ENCODE assay signal across 14 cellular contexts in the genomic region with DNA sequence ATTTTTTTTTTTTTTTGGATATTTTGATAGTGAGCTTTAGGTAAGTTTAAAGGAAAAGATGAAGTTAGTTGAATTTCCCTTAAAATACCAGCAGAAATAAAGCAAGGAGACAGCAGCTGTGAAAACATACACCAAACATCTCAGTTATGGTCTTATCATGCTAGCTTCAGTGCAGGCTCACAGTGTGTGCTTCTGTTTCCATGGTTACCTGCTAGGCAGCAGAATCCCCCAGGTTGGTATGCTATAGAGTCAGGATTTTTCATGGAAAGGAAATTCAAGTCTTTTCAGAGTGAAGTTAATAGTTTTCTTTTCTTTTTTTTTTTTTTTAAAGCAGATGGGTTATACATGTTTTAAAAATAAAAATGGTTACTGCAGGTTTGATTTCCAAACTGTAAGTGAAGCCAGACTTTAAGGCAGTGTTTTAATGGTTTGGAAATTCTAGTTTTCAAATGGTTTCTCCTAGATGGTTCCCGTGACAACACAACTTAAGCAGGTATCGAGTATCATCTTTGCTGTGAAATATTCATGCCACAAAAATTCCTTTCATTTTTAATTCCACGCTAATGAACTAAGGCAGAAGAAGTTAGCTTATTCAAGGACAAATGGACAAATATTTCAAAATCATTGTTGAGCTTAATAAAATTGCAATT.
DNase-seq lines count a peak whose midpoint lies in the region; ATAC-seq, FAIRE-seq and TF ChIP-seq lines count a peak whose summit lies in the region.
"Had no signal": no experiment of that assay in that cellular context is flagged by ENCODE, and none has a peak within 500 bp of the region (broad histone marks: within the 10 kb centered on the region; RNA-seq: fewer than 3 reads in every experiment).

No MANE protein-coding gene starts in this region.

- intact Hi-C loops in colonic mucosa (cut with DNase I) = no loop called here

- no peak overlapping the region for H3K4me2 ChIP-seq in osteoblast (ENCODE audit: insufficient read depth, low read length)

- H3K4me1 ChIP-seq in SJCRH30 (peaks cover 47% of the 10 kb centered on the region), osteoblast (ENCODE audit: insufficient read depth, low read length) (peaks cover 8% of the 10 kb centered on the region), colonic mucosa (no peaks in the 10 kb centered on the region)

- no peak overlapping the region for H3K9ac ChIP-seq in colonic mucosa (ENCODE audit: low read depth in 2 of 2, low read length in 2 of 2)

- H3K27me3 ChIP-seq in SJCRH30 = no peaks in the 10 kb centered on the region
- no peaks in the 10 kb centered on the region for H3K27me3 ChIP-seq in osteoblast (ENCODE audit: insufficient read depth, low read length)
- H3K27me3 ChIP-seq in colonic mucosa = no peaks in the 10 kb centered on the region
- H3K27me3 ChIP-seq: sigmoid colon had no signal

- H3K79me2 ChIP-seq in osteoblast (ENCODE audit: insufficient read depth, low read length) = peaks cover 64% of the 10 kb centered on the region

- H3K9me3 ChIP-seq in SJCRH30 (replicated peaks) (no peaks in the 10 kb centered on the region), osteoblast (ENCODE audit: low read depth, low read length) (no peaks in the 10 kb centered on the region), colonic mucosa (no peaks in the 10 kb centered on the region)
- H3K9me3 ChIP-seq: mucosa of descending colon, sigmoid colon had no signal

- H2AFZ ChIP-seq in osteoblast (ENCODE audit: low read length) = no peak overlapping the region

- H3K27ac ChIP-seq in SJCRH30 = peak overlapping the region; percentile 63
- H3K27ac ChIP-seq in osteoblast (ENCODE audit: low read depth, low read length) = peak overlapping the region; percentile 26
- H3K27ac ChIP-seq in colonic mucosa = no peak overlapping the region
- H3K27ac ChIP-seq: sigmoid colon had no signal

- no peak for ATAC-seq in GM18505 (IDR thresholded peaks at IDR 0.05; ENCODE audit: unreplicated experiment)
- ATAC-seq: activated T-cell treated with anti-CD3 and anti-CD28 coated beads, Interleukin-2, amount 50 U/mL, for 4 hours; mucosa of descending colon had no signal

- peaks cover 13% of the 10 kb centered on the region for H4K20me1 ChIP-seq in osteoblast (ENCODE audit: insufficient read depth, low read length)

- TF ChIP-seq CTCF in fibroblast of the aortic adventitia (IDR thresholded peaks at IDR 0.05; ENCODE audit: insufficient read depth, low read length) (no peak), osteoblast (IDR thresholded peaks at IDR 0.05; ENCODE audit: extremely low read depth, low read depth, low read length) (no peak), colonic mucosa (IDR thresholded peaks at IDR 0.05) (no peak)

- H3K36me3 ChIP-seq in SJCRH30 = no peaks in the 10 kb centered on the region
- no peaks in the 10 kb centered on the region for H3K36me3 ChIP-seq in osteoblast (ENCODE audit: insufficient read depth, low read length)
- H3K36me3 ChIP-seq in colonic mucosa = no peaks in the 10 kb centered on the region
- H3K36me3 ChIP-seq: sigmoid colon had no signal

- TF ChIP-seq POLR2A in H54 (IDR thresholded peaks at IDR 0.05; ENCODE audit: low read depth, low read length) (no peak), GM12891 (IDR thresholded peaks at IDR 0.05; ENCODE audit: low read depth, low read length) (no peak), GM18505 (IDR thresholded peaks at IDR 0.05; ENCODE audit: borderline replicate concordance, extremely low read depth, insufficient read depth, insufficient read length) (no peak)

- peak; percentile 85 for FAIRE-seq in H54 (lab: Jason Lieb, UNC)
- no peak for FAIRE-seq in GM12891 (lab: Jason Lieb, UNC)

- peak overlapping the region; percentile 11; the same call in 1 of the 2 replicates for H3K4me3 ChIP-seq in SJCRH30
- H3K4me3 ChIP-seq in fibroblast of the aortic adventitia (ENCODE audit: low read depth, low read length) = no peak overlapping the region
- no peak overlapping the region for H3K4me3 ChIP-seq in osteoblast (ENCODE audit: insufficient read depth, low read length)
- H3K4me3 ChIP-seq in colonic mucosa = no peak overlapping the region
- H3K4me3 ChIP-seq: mucosa of descending colon, sigmoid colon had no signal

- no peak for DNase-seq in H54 (ENCODE audit: insufficient read length, low spot score)
- DNase-seq in SJCRH30 = peak; percentile 75 to 84
- DNase-seq in fibroblast of the aortic adventitia (ENCODE audit: low read depth) = peak; percentile 67
- peak; percentile 65 for DNase-seq in osteoblast (ENCODE audit: insufficient read length, low spot score, missing footprints)
- no peak for DNase-seq in GM12891 (ENCODE audit: insufficient read length, low spot score)
- no peak for DNase-seq in colonic mucosa
- no peak for DNase-seq in SIG-M5 treated with dmso at 0.1 percent for 504 hours (lab: John Stamatoyannopoulos, UW; ENCODE audit: unreplicated experiment)
- DNase-seq: activated CD4-positive, alpha-beta T cell treated with anti-CD3 and anti-CD28 coated beads for 1 hour; activated T-cell treated with anti-CD3 and anti-CD28 coated beads, Interleukin-2, amount 50 U/mL, for 4 hours; CD4-positive, alpha-beta T cell; mucosa of descending colon; sigmoid colon; substantia nigra had no signal

TF ChIP-seq in GM12891, 5 proteins besides CTCF, POLR2A, EP300 and RAD21:
- TF ChIP-seq PAX5 (IDR thresholded peaks at IDR 0.05; ENCODE audit: insufficient read depth, low read length, severe bottlenecking) (no peak), POLR2AphosphoS5 (IDR thresholded peaks at IDR 0.05; ENCODE audit: low read depth, low read length) (no peak), POU2F2 (IDR thresholded peaks at IDR 0.05; ENCODE audit: low read depth, low read length) (no peak), TAF1 (IDR thresholded peaks at IDR 0.05; ENCODE audit: low read depth, low read length) (no peak), SPI1 (IDR thresholded peaks at IDR 0.05; ENCODE audit: low read depth, low read length) (no peak)

Comparison
In these comparisons a context has a peak if more than half of its experiments do, and no peak if none do; other contexts are left out.
1. DNase-seq: peak in SJCRH30 (2 of 2), fibroblast of the aortic adventitia (single experiment) and osteoblast (single experiment); none in H54 (single experiment), GM12891 (single experiment), colonic mucosa (single experiment) and SIG-M5 treated with dmso at 0.1 percent for 504 hours (single experiment).